Comparison of ENCODE assay signal across 4 cellular contexts in the genomic region with DNA sequence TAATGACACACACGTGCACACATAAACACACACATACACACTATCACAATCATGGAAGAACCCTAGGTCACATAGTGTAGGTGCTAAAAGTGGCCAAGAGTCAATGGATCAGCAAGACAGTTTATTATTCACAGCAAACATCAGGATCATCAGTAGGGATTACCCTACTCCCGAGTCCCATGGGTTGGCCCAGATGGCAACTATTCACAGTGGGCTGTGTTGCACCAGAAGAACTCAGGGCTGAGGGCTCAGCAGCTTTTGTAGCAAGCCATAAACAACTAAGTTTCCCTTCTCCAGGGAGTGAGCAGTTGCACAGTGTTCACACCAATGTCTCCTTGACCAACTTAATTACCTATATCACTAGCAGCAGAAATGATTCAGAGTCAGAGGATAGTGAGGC.
"Had no signal": no experiment of that assay in that cellular context is flagged by ENCODE, and none has a peak within 500 bp of the region (broad histone marks: within the 10 kb centered on the region; RNA-seq: fewer than 3 reads in every experiment).

No MANE protein-coding gene starts in this region.

- H3K4me3 ChIP-seq: GM23338 had no signal

- H3K4me3 Mint-ChIP-seq: GM23338, H9 had no signal

- H3K27ac Mint-ChIP-seq: GM23338, H9 had no signal

- H3K9me3 Mint-ChIP-seq: GM23338, H9 had no signal

- DNase-seq: H9, HCEC 1CT, IMR-90 had no signal

- ATAC-seq: GM23338 had no signal
